8 cellular contexts compared by ENCODE assay signal in genomic region chr19:46515879-46516350, GRCh38. TPM values are rescaled to one million over a fixed set of nuclear protein-coding genes. Genes with fewer than 3 reads are reported as not detected.
DNase-seq lines count a peak whose midpoint lies in the region; ATAC-seq, FAIRE-seq and TF ChIP-seq lines count a peak whose summit lies in the region.

No MANE protein-coding gene starts in this region.

- intact Hi-C loops in GM12878 (cut with micrococcal nuclease; ENCODE audit: unreplicated experiment), result no loop called here

- no peaks in the 10 kb centered on the region; a peak in 1 of 4 replicates for H3K27me3 ChIP-seq in GM12878 (replicated peaks in 1 of 2; ENCODE audit: control insufficient read depth in 2 of 2, insufficient read depth in 2 of 2, low read length in 1 of 2)

- no peak for TF ChIP-seq POLR2A in GM12878 (IDR thresholded peaks at IDR 0.05; ENCODE audit: low read depth, low read length)

- WGBS in GM12878 (ENCODE audit: insufficient coverage, insufficient replicate concordance, low lambda C conversion rate, missing lambda C conversion rate), result 21% methylated on average over 6 of the region's 6 CpGs

- CTCF ChIA-PET in GM12878 (lab: Yijun Ruan, JAX), result interaction anchor here (0.6 to 3.8 kb wide), 17 partner anchors 11 to 487 kb away, joined by 3 to 33 read pairs (median 3); partner anchors contain the start of gene PPP5C

- no peak overlapping the region for H3K9ac ChIP-seq in GM12878 (ENCODE audit: control insufficient read depth, insufficient read depth, low read length)

- no peaks in the 10 kb centered on the region for H3K36me3 ChIP-seq in GM12878 (ENCODE audit: control insufficient read depth in 2 of 2, insufficient read depth in 2 of 2, low read length in 1 of 2)

- no peak overlapping the region for H2AFZ ChIP-seq in GM12878 (ENCODE audit: control insufficient read depth, low read depth, low read length)

- peak; percentile 76 for ATAC-seq in GM12878
- ATAC-seq in left lobe of liver, result peak; percentile 69
- no peak for ATAC-seq in GM18511 (IDR thresholded peaks at IDR 0.05; ENCODE audit: unreplicated experiment)
- no peak for ATAC-seq in GM19351 (IDR thresholded peaks at IDR 0.05; ENCODE audit: unreplicated experiment)

- POLR2A ChIA-PET in GM12878 (lab: Charles Lee), result no interaction called here

- no TSS peak for BruUV-seq in GM12878 (replicated peaks; lab: Mats Ljungman, UMichigan)

- H3K4me3 ChIP-seq in GM12878, result no peak overlapping the region

- no peaks in the 10 kb centered on the region for H4K20me1 ChIP-seq in GM12878 (ENCODE audit: control insufficient read depth, insufficient read depth)

- no peak for DNase-seq in AG09319 (ENCODE audit: extremely low read depth, low read depth)
- peak; percentile 55 for DNase-seq in GM10266 (ENCODE audit: extremely low spot score)
- DNase-seq in NOMO-1 (lab: John Stamatoyannopoulos, UW; ENCODE audit: unreplicated experiment in 2 of 2), result peak; percentile 18 to 33
- DNase-seq in GM12878 (ENCODE audit: low read depth, low spot score), result no peak
- no peak for DNase-seq in left lobe of liver (ENCODE audit: low spot score)
- no peak for DNase-seq in T1000 (lab: John Stamatoyannopoulos, UW)

- RAD21 ChIA-PET in GM12878 (lab: Charles Lee; ENCODE audit: unreplicated experiment), result interaction anchor here (2.0 kb wide), 1 partner anchor 236 kb away, joined by 4 read pairs; no protein-coding TSS in a partner anchor

- no peaks in the 10 kb centered on the region for H3K4me1 ChIP-seq in GM12878 (ENCODE audit: control insufficient read depth, insufficient read depth, low read length)

- H3K4me2 ChIP-seq in GM12878 (ENCODE audit: control insufficient read depth, insufficient read depth), result no peak overlapping the region

- H3K27ac ChIP-seq in GM12878 (ENCODE audit: control insufficient read depth, insufficient read depth), result no peak overlapping the region

- no peaks in the 10 kb centered on the region for H3K79me2 ChIP-seq in GM12878 (ENCODE audit: control insufficient read depth, insufficient read depth, low read length)

- peak; percentile 73 for TF ChIP-seq CTCF in AG09319 (IDR thresholded peaks at IDR 0.05; ENCODE audit: low read depth, low read length)
- TF ChIP-seq CTCF in GM10266 (IDR thresholded peaks at IDR 0.05; ENCODE audit: control insufficient read depth, insufficient read depth, low read depth, missing control alignments), result peak; percentile 54
- TF ChIP-seq CTCF in GM12878 (IDR thresholded peaks at IDR 0.05 in 2 of 3, conservative IDR thresholded peaks at IDR 0.05 in 1 of 3; ENCODE audit: control insufficient read depth in 2 of 3, extremely low read depth in 1 of 3, insufficient read depth in 1 of 3, low read depth in 3 of 3, low read length in 3 of 3), result peak; percentile 52 to 67 (median 66); a peak in 5 of 6 replicates

- TF ChIP-seq RAD21 in GM12878 (IDR thresholded peaks at IDR 0.05; ENCODE audit: insufficient read depth, low read depth, low read length), result peak; percentile 41

- SMC1A ChIA-PET in GM12878 (lab: Charles Lee; ENCODE audit: uncharacterized antibody, unreplicated experiment), result interaction anchor here (0.6 kb wide), 1 partner anchor 172 kb away, joined by 3 read pairs; no protein-coding TSS in a partner anchor

- in situ Hi-C loops in GM12878 (cut with MboI), result no loop called here

- no peak for FAIRE-seq in GM12878 (lab: Jason Lieb, UNC)

- no peak for TF ChIP-seq EP300 in GM12878 (IDR thresholded peaks at IDR 0.05; ENCODE audit: borderline replicate concordance in 1 of 2, control insufficient read depth in 1 of 2, low read depth in 2 of 2, low read length in 2 of 2)

- no peaks in the 10 kb centered on the region; the same call in 2 of the 3 replicates for H3K9me3 ChIP-seq in GM12878 (replicated peaks; ENCODE audit: control insufficient read depth, insufficient read depth, low read length)

TF ChIP-seq in GM12878, 131 proteins besides CTCF, POLR2A, EP300 and RAD21 (continues in another document):
- TF ChIP-seq GABPA (IDR thresholded peaks at IDR 0.05; ENCODE audit: low read depth), result no peak
- no peak for TF ChIP-seq ZBTB11 (CRISPR knock-in tag; IDR thresholded peaks at IDR 0.05)
- TF ChIP-seq RAD51 (IDR thresholded peaks at IDR 0.05), result no peak
- no peak for TF ChIP-seq ATF7 (IDR thresholded peaks at IDR 0.05; ENCODE audit: low read depth)
- TF ChIP-seq SMC3 (IDR thresholded peaks at IDR 0.05; ENCODE audit: borderline replicate concordance, low read length), result peak; percentile 14; the same call in 1 of the 2 replicates
- no peak for TF ChIP-seq SIX5 (IDR thresholded peaks at IDR 0.05; ENCODE audit: low read depth, low read length, severe bottlenecking)
- no peak for TF ChIP-seq ZNF622 (IDR thresholded peaks at IDR 0.05)
- TF ChIP-seq CREM (IDR thresholded peaks at IDR 0.05; ENCODE audit: low read depth), result no peak
- no peak for TF ChIP-seq CHD2 (IDR thresholded peaks at IDR 0.05; ENCODE audit: borderline replicate concordance, low read depth, low read length)
- no peak for TF ChIP-seq CREB1 (IDR thresholded peaks at IDR 0.05; ENCODE audit: low read depth)
- no peak for TF ChIP-seq ZNF24 (IDR thresholded peaks at IDR 0.05)
- TF ChIP-seq MAX (IDR thresholded peaks at IDR 0.05; ENCODE audit: low read depth, low read length), result no peak

RNA-seq across cellular contexts. Expression of gene PNMA8B, which starts 20.2 kb away (rescaled TPM):
- 0.08 TPM in 1 of 2 replicates, not detected in the other for total RNA-seq in GM12878 (2013; cell fraction: nucleolus; rRNA removed)
- total RNA-seq in GM12878 (2014; rRNA removed) (not detected in 2 replicates), GM12878 (2014; rRNA removed; fragmentation: Illumina TruSeq; extraction: Trizol) (not detected in 2 replicates), GM12878 (2021) (not detected in 2 replicates), left lobe of liver (0.35 TPM)
- polyA plus RNA-seq in GM12878 (2011; ENCODE audit: low read depth), result not detected
- polyA plus RNA-seq in GM12878 (2011; rRNA removed) (not detected in 2 replicates), GM12878 (2014; fragmentation: Illumina TruSeq; extraction: Trizol) (0.01 TPM in 1 of 2 replicates, not detected in the other), GM12878 (2014; fragmentation: Nextera tagmentation; extraction: Ambion mirVana) (not detected), GM12878 (2014; rRNA removed) (not detected in 2 replicates), GM12878 (2016; fragmentation: Nextera tagmentation; extraction: Ambion mirVana) (not detected)
- not detected in 2 replicates for polyA plus RNA-seq in GM12878 (2011; cell fraction: cytosol; rRNA removed)
- not detected in 2 replicates for polyA plus RNA-seq in GM12878 (2011; cell fraction: nucleus; rRNA removed)
- polyA plus RNA-seq in GM12878 (2012), result 0.01 TPM in 1 of 2 replicates, not detected in the other
- polyA minus RNA-seq in GM12878 (2011; rRNA and poly(A)+ RNA removed), result not detected in 2 replicates
- not detected in 2 replicates for polyA minus RNA-seq in GM12878 (2011; cell fraction: cytosol; rRNA and poly(A)+ RNA removed)
- not detected in 2 replicates for polyA minus RNA-seq in GM12878 (2011; cell fraction: nucleus; rRNA and poly(A)+ RNA removed)

RNA-seq across cellular contexts. Expression of gene PNMA8A, which starts 44.6 kb away (rescaled TPM):
- 2.0 and 2.1 TPM in 2 replicates for total RNA-seq in GM12878 (2013; cell fraction: nucleolus; rRNA removed)
- 0.28 and 0.98 TPM in 2 replicates for total RNA-seq in GM12878 (2014; rRNA removed)
- total RNA-seq in GM12878 (2014; rRNA removed; fragmentation: Illumina TruSeq; extraction: Trizol), result 0.22 and 0.23 TPM in 2 replicates
- total RNA-seq in GM12878 (2021), result 0.26 and 0.88 TPM in 2 replicates
- polyA plus RNA-seq in GM12878 (2011; ENCODE audit: low read depth), result 0.34 TPM
- 0.15 and 0.17 TPM in 2 replicates for polyA plus RNA-seq in GM12878 (2011; rRNA removed)
- polyA plus RNA-seq in GM12878 (2011; cell fraction: cytosol; rRNA removed), result 0.08 and 0.46 TPM in 2 replicates
- polyA plus RNA-seq in GM12878 (2011; cell fraction: nucleus; rRNA removed), result 0.04 TPM in 1 of 2 replicates, not detected in the other
- polyA plus RNA-seq in GM12878 (2012), result 0.51 and 0.66 TPM in 2 replicates
- polyA plus RNA-seq in GM12878 (2014; fragmentation: Illumina TruSeq; extraction: Trizol), result 0.08 and 0.18 TPM in 2 replicates
- polyA plus RNA-seq in GM12878 (2014; fragmentation: Nextera tagmentation; extraction: Ambion mirVana), result under 1 TPM; 0.02 to 0.05 TPM
- polyA plus RNA-seq in GM12878 (2014; rRNA removed), result 0.05 and 0.19 TPM in 2 replicates
- under 1 TPM; 0.10 to 0.15 TPM for polyA plus RNA-seq in GM12878 (2016; fragmentation: Nextera tagmentation; extraction: Ambion mirVana)
- polyA minus RNA-seq in GM12878 (2011; rRNA and poly(A)+ RNA removed), result 0.05 TPM in 1 of 2 replicates, not detected in the other
- polyA minus RNA-seq in GM12878 (2011; cell fraction: cytosol; rRNA and poly(A)+ RNA removed), result not detected in 2 replicates
- polyA minus RNA-seq in GM12878 (2011; cell fraction: nucleus; rRNA and poly(A)+ RNA removed), result 0.10 TPM in 1 of 2 replicates, not detected in the other
- 0.48 TPM for total RNA-seq in left lobe of liver

Comparison
In these comparisons a context has a peak if more than half of its experiments do, and no peak if none do; other contexts are left out.
1. DNase-seq: peak in GM10266 (single experiment) and NOMO-1 (2 of 2); none in AG09319 (single experiment), GM12878 (single experiment), left lobe of liver (single experiment) and T1000 (single experiment).
2. ATAC-seq: peak in GM12878 (single experiment) and left lobe of liver (single experiment); none in GM18511 (single experiment) and GM19351 (single experiment).
3. Peak in every context shown above with its lines, with median percentiles within 50 percentile points of each other: CTCF ChIP-seq.